Comparison of ENCODE assay signal across 24 cellular contexts in the genomic region with DNA sequence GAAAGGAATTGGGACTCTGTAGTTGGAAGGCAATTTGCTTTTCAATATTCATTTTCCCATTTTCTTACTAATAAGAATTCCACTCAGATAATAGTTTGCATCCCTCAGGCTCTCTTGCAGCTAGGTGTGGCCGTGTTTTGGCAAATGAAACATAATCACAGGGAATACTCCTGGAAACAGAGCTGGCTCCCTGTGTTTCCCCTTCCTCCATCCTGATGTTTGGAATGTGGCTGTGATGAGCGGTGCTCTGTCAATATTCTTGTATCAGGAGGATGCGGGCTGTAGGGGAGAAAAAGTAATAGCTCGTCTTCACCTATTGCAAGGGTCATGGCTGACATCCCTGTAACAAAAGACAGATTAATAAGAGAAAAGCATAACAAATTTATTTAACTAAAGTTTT.
DNase-seq lines count a peak whose midpoint lies in the region; ATAC-seq and TF ChIP-seq lines count a peak whose summit lies in the region.
"Had no signal": no experiment of that assay in that cellular context is flagged by ENCODE, and none has a peak within 500 bp of the region (broad histone marks: within the 10 kb centered on the region; RNA-seq: fewer than 3 reads in every experiment).

No MANE protein-coding gene starts in this region.

- peak; percentile 92 for DNase-seq in BE2C
- DNase-seq: 8988T; ACHN; AML-193; C1 segment of cervical spinal cord; Caco-2; Calu3; CD4-positive, alpha-beta memory T cell; CD4-positive, alpha-beta T cell; CD4-positive, CD25-positive, alpha-beta regulatory T cell; CD8-positive, alpha-beta memory T cell; CD8-positive, alpha-beta T cell; COR-L47; DMS 273 treated with DMSO at 0.1 percent for 48 hours; DMS153; DMS53; DMS79; DMS79 treated with DMSO at 0.1 percent for 48 hours; DND-41; EL had no signal

- TF ChIP-seq CTCF in BE2C (IDR thresholded peaks at IDR 0.05; ENCODE audit: low read depth, low read length) = no peak

- H3K4me3 ChIP-seq in BE2C (ENCODE audit: low read depth, low read length) = no peak overlapping the region
- H3K4me3 ChIP-seq: A549; BLaER1; BLaER1 treated with 17β-estradiol and CSF1 and Interleukin-3, amounts not matched to agents 10 nM and 100 nM had no signal

- H3K4me1 ChIP-seq in BE2C = peaks cover 9% of the 10 kb centered on the region
- H3K4me1 ChIP-seq: A549, BLaER1, Caco-2 had no signal

- H3K36me3 ChIP-seq in BE2C = no peaks in the 10 kb centered on the region; the same call in 1 of the 2 replicates
- H3K36me3 ChIP-seq: BLaER1; BLaER1 treated with 17β-estradiol and CSF1 and Interleukin-3, amounts not matched to agents 10 nM and 100 nM had no signal

- no peaks in the 10 kb centered on the region for H3K27me3 ChIP-seq in BE2C
- H3K27me3 ChIP-seq: BLaER1; BLaER1 treated with 17β-estradiol and CSF1 and Interleukin-3, amounts not matched to agents 10 nM and 100 nM had no signal

- peaks cover 72% of the 10 kb centered on the region for H3K9me3 ChIP-seq in BE2C
- H3K9me3 ChIP-seq: A549 had no signal

- no peak for ATAC-seq in HG02981 (IDR thresholded peaks at IDR 0.05; ENCODE audit: unreplicated experiment)
- ATAC-seq: A549; CD8-positive, alpha-beta T cell had no signal
